Comparison of ENCODE assay signal across 20 cellular contexts in the genomic region with DNA sequence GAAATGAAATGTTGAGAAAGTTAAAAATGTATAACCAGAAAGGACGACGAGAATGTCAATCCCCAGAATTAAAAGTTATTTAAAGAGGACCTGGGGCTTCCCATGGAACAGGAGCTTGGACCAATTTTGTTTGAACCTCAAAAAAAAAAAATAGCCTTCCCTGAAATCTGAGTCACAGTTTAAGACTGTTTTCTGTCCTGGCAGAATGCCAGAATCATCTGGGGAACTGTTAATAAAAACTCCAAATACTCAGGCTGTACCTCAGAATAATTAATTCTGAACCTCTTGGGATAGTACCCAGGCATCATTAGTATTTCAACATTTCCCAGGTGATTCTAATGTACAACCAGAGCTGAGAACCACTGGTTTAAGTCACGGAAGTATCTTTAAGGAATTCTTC.
DNase-seq lines count a peak whose midpoint lies in the region; TF ChIP-seq lines count a peak whose summit lies in the region.
"Had no signal": no experiment of that assay in that cellular context is flagged by ENCODE, and none has a peak within 500 bp of the region (broad histone marks: within the 10 kb centered on the region; RNA-seq: fewer than 3 reads in every experiment).

No MANE protein-coding gene starts in this region.

- H3K4me1 ChIP-seq in A673 (ENCODE audit: insufficient read depth, low read length, poor library complexity, severe bottlenecking) = peaks cover 3% of the 10 kb centered on the region
- H3K4me1 ChIP-seq: SJCRH30, suprapubic skin, vagina had no signal

- TF ChIP-seq CTCF in A673 (conservative IDR thresholded peaks at IDR 0.05; ENCODE audit: low read depth, low read length) = no peak
- TF ChIP-seq CTCF in astrocyte of the spinal cord (IDR thresholded peaks at IDR 0.05; ENCODE audit: low read depth, low read length) = no peak

- H3K27ac ChIP-seq in A673 (ENCODE audit: low read depth, low read length, poor library complexity, severe bottlenecking) = no peak overlapping the region
- H3K27ac ChIP-seq: C4-2B, left ventricle myocardium inferior, PC-9, SJCRH30, suprapubic skin, vagina had no signal

- H3K27me3 ChIP-seq in A673 (replicated peaks; ENCODE audit: insufficient read depth, low read depth, low read length, poor library complexity) = no peaks in the 10 kb centered on the region
- H3K27me3 ChIP-seq: SJCRH30, suprapubic skin, vagina had no signal

- POLR2A ChIA-PET in A673 (lab: Charles Lee; ENCODE audit: low non-redundant PET) = no interaction called here

- no peaks in the 10 kb centered on the region for H3K36me3 ChIP-seq in A673 (ENCODE audit: insufficient read depth, low read length, poor library complexity, severe bottlenecking)
- H3K36me3 ChIP-seq: left ventricle myocardium inferior, SJCRH30, suprapubic skin, vagina had no signal

- intact Hi-C loops in A673 (cut with micrococcal nuclease; ENCODE audit: unreplicated experiment) = no loop called here

- H3K9me3 ChIP-seq in A673 (ENCODE audit: low read depth, low read length, poor library complexity, severe bottlenecking) = no peaks in the 10 kb centered on the region
- H3K9me3 ChIP-seq: left ventricle myocardium inferior, SJCRH30, suprapubic skin, vagina had no signal

- H3K4me3 ChIP-seq in A673 (ENCODE audit: low read depth, low read length, poor library complexity, severe bottlenecking) (no peak overlapping the region), astrocyte of the spinal cord (ENCODE audit: low read depth, low read length) (no peak overlapping the region)
- H3K4me3 ChIP-seq: left ventricle myocardium inferior, PC-9, SJCRH30, suprapubic skin, vagina had no signal

- in situ Hi-C loops in astrocyte of the spinal cord (cut with HindIII; ENCODE audit: low sequenced_read_pairs) = no loop called here

- no TSS peak for BruUV-seq in A673 (replicated peaks; lab: Mats Ljungman, UMichigan)

- DNase-seq in A673 (ENCODE audit: low spot score) (peak; percentile 31), M059J (ENCODE audit: low read depth) (peak; percentile 76), astrocyte of the spinal cord (ENCODE audit: low read depth, low spot score) (peak; percentile 54), fibroblast of the conjunctiva (ENCODE audit: low read depth) (peak; percentile 18), NCI-H1417 treated with DMSO at 0.1 percent for 48 hours (lab: John Stamatoyannopoulos, UW) (no peak), activated gamma-delta T cell treated with Interleukin-2 at 50 U/mL for 16 hours (no peak), cerebellar nuclear complex (lab: John Stamatoyannopoulos, UW) (no peak)
- DNase-seq in activated effector memory CD4-positive, alpha-beta T cell treated with Interleukin-2 at 50 U/mL for 16 hours = no peak
- DNase-seq: activated CD8-positive, alpha-beta T cell treated with anti-CD3 and anti-CD28 coated beads, Interleukin-2, amount 10 ng/mL, durations not matched to agents 7 days and 5 days; activated T-cell treated with anti-CD3 and anti-CD28 coated beads, Interleukin-2, amount 50 U/mL, for 24 hours; Karpas-422; left ventricle myocardium inferior; NCI-H1436; NCI-H2227 treated with DMSO at 0.1 percent for 48 hours; PC-9; stimulated activated CD4-positive, alpha-beta T cell treated with anti-CD3 and anti-CD28 coated beads, Interleukin-12 subunit alpha, Interleukin-12 subunit beta, amount 100 ng/mL, for 4 hours had no signal

- CTCF ChIA-PET in A673 (lab: Charles Lee) = no interaction called here

Comparison
In these comparisons a context has a peak if more than half of its experiments do, and no peak if none do; other contexts are left out.
1. DNase-seq: peak in A673 (single experiment), M059J (single experiment), astrocyte of the spinal cord (single experiment) and fibroblast of the conjunctiva (single experiment); none in NCI-H1417 treated with DMSO at 0.1 percent for 48 hours (single experiment), activated effector memory CD4-positive, alpha-beta T cell treated with Interleukin-2 at 50 U/mL for 16 hours (single experiment), activated gamma-delta T cell treated with Interleukin-2 at 50 U/mL for 16 hours (single experiment) and cerebellar nuclear complex (0 of 2).